25 cellular contexts compared by ENCODE assay signal in genomic region chr5:126575644-126576043, GRCh38.
"Had no signal": no experiment of that assay in that cellular context is flagged by ENCODE, and none has a peak within 500 bp of the region (broad histone marks: within the 10 kb centered on the region; RNA-seq: fewer than 3 reads in every experiment).

No MANE protein-coding gene starts in this region.

- DNase-seq: dermis blood vessel endothelial cell; effector memory CD4-positive, alpha-beta T cell; erythroblast; esophagus squamous epithelium; hypothalamus; immature natural killer cell; islet precursor cell; left lung; mesenchymal stem cell; mucosa of descending colon; naive B cell; pancreas; right lobe of liver; small intestine; stimulated activated CD4-positive, alpha-beta T cell treated with anti-CD3 and anti-CD28 coated beads, Interleukin-15, amount 100 ng/mL, for 24 hours; stimulated activated CD4-positive, alpha-beta T cell treated with anti-CD3 and anti-CD28 coated beads, Interleukin-2, amount 100 ng/mL, for 48 hours; stimulated activated naive B cell treated with anti-CD40 and anti-IgM and Interleukin-4, amounts not matched to agents 10 μg/mL and 1 μg/mL and 100 μg/mL, for 72 hours; transverse colon had no signal

- H3K4me1 ChIP-seq: left lung, pancreas, suprapubic skin, transverse colon, vagina had no signal

- H3K27ac ChIP-seq: coronary artery, esophagus squamous epithelium, left lung, neutrophil, pancreas, right lobe of liver, suprapubic skin, transverse colon, vagina had no signal

- H3K36me3 ChIP-seq: neutrophil had no signal

- H3K9me3 ChIP-seq: esophagus squamous epithelium, left lung, mucosa of descending colon, neutrophil, pancreas, right lobe of liver, suprapubic skin, transverse colon, vagina had no signal

- H3K4me3 ChIP-seq: coronary artery, esophagus squamous epithelium, left lung, mucosa of descending colon, pancreas, right lobe of liver, suprapubic skin, transverse colon, vagina had no signal

- ATAC-seq: left lung; mucosa of descending colon; natural killer cell treated with Interleukin-12 subunit alpha and Interleukin-12 subunit beta and Interleukin-15 and Interleukin-18, amount 100 ng/mL, for 72 hours; pancreas; right lobe of liver; stimulated activated naive B cell treated with anti-CD40 and anti-IgM and Interleukin-4, amounts not matched to agents 10 μg/mL and 1 μg/mL and 100 μg/mL, for 72 hours had no signal

- H3K27me3 ChIP-seq: esophagus squamous epithelium, left lung, neutrophil, pancreas, right lobe of liver, suprapubic skin, transverse colon, vagina had no signal

- FAIRE-seq: endothelial cell of umbilical vein, frontal cortex, pancreas, small intestine had no signal
